1 cellular context compared by ENCODE assay signal in the genomic region with DNA sequence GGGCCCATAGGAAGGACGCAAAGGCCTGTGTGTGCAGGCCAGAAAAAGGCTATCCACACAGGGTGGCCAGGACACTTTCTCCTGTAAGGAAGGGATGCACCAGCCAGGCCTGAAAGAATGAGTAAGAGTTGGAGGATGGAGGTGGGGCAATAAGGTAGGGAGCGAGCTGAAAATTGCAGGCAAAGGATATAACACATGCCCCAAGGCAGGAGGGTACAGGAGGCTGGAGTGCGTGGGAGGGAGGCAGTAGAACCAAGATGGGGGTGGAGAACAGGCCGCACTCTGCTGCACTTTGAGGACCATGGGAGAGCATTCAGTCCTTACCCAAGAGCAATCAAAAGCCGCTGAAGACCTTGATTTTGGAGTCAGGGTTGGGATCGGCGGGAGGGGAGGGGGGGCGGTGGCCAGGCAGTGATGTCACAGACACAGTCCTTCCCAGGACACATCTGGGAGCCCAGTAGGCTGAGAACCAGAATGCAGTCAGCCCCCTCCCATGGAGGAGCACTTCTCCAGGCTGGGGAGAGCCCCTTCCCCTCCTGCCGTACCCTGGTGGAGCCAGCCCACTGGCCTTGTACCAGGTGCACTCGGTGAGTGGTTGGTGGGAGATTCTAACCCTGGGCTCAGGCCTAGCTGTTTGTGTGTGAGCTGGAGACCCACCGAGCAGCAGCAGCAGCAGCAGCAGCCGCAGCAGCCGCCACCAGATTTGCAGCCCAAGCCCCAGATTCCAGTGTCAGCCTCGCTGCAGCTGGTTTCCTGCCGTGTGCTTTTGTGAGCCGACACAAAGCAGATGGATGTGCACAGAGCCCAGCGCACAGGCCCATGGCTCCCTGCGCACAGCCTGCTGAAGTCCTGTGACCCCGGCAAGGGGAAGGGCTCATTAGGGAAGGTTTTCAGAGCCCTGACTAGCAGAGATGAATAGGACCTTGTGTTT.
TF ChIP-seq lines count a peak whose summit lies in the region.

No MANE protein-coding gene starts in this region.

TF ChIP-seq in HEK293, 187 proteins besides CTCF, POLR2A, EP300 and RAD21 (continued from another document and continues in another):
- TF ChIP-seq ZEB2 (tag by site-specific recombination; IDR thresholded peaks at IDR 0.05) (no peak), TRIM28 (IDR thresholded peaks at IDR 0.05; ENCODE audit: borderline replicate concordance, low read length) (no peak), ZSCAN30 (tag by site-specific recombination; IDR thresholded peaks at IDR 0.05) (no peak), ZNF2 (tag by site-specific recombination; IDR thresholded peaks at IDR 0.05) (no peak), ZNF529 (tag by site-specific recombination; IDR thresholded peaks at IDR 0.05; ENCODE audit: insufficient replicate concordance) (no peak), ZNF785 (tag by site-specific recombination; IDR thresholded peaks at IDR 0.05) (no peak), ZNF23 (tag by site-specific recombination; IDR thresholded peaks at IDR 0.05; ENCODE audit: borderline replicate concordance) (no peak), ZNF426 (tag by site-specific recombination; IDR thresholded peaks at IDR 0.05) (no peak), HOXD13 (CRISPR knock-in tag; IDR thresholded peaks at IDR 0.05; ENCODE audit: borderline replicate concordance) (no peak), GLIS1 (tag by site-specific recombination; IDR thresholded peaks at IDR 0.05) (peak; percentile 11; the same call in 1 of the 2 replicates), ZNF747 (tag by site-specific recombination; IDR thresholded peaks at IDR 0.05) (no peak), ZNF112 (tag by site-specific recombination; IDR thresholded peaks at IDR 0.05) (no peak), ZNF624 (tag by site-specific recombination; IDR thresholded peaks at IDR 0.05) (no peak), ZNF223 (tag by site-specific recombination; IDR thresholded peaks at IDR 0.05) (no peak), ZNF76 (tag by site-specific recombination; IDR thresholded peaks at IDR 0.05; ENCODE audit: borderline replicate concordance, low read depth) (no peak), EGR2 (tag by site-specific recombination; IDR thresholded peaks at IDR 0.05; ENCODE audit: low read depth) (peak; percentile 89), ZNF239 (tag by site-specific recombination; IDR thresholded peaks at IDR 0.05) (no peak), ZNF621 (tag by site-specific recombination; IDR thresholded peaks at IDR 0.05) (no peak), SP2 (tag by site-specific recombination; IDR thresholded peaks at IDR 0.05) (peak; percentile 32; the same call in 1 of the 2 replicates), ZNF132 (tag by site-specific recombination; IDR thresholded peaks at IDR 0.05; ENCODE audit: borderline replicate concordance) (no peak), ZNF664 (tag by site-specific recombination; IDR thresholded peaks at IDR 0.05) (no peak), ZFHX2 (tag by site-specific recombination; conservative IDR thresholded peaks at IDR 0.05) (peak; percentile 89), KLF16 (tag by site-specific recombination; IDR thresholded peaks at IDR 0.05) (no peak), ZNF571 (tag by site-specific recombination; IDR thresholded peaks at IDR 0.05) (no peak), ZNF423 (tag by site-specific recombination; IDR thresholded peaks at IDR 0.05) (no peak), ZFP37 (tag by site-specific recombination; IDR thresholded peaks at IDR 0.05) (no peak), ZNF530 (tag by site-specific recombination; IDR thresholded peaks at IDR 0.05; ENCODE audit: low read depth) (no peak), ZNF10 (tag by site-specific recombination; IDR thresholded peaks at IDR 0.05) (no peak), ZNF24 (tag by site-specific recombination; IDR thresholded peaks at IDR 0.05) (no peak), KLF8 (tag by site-specific recombination; IDR thresholded peaks at IDR 0.05) (no peak), ZNF169 (tag by site-specific recombination; IDR thresholded peaks at IDR 0.05) (no peak), BCL11B (tag by site-specific recombination; IDR thresholded peaks at IDR 0.05; ENCODE audit: low read depth) (no peak), OSR2 (tag by site-specific recombination; IDR thresholded peaks at IDR 0.05) (peak; percentile 52; the same call in 1 of the 2 replicates), ZNF311 (tag by site-specific recombination; IDR thresholded peaks at IDR 0.05; ENCODE audit: borderline replicate concordance) (no peak)
- TF ChIP-seq, protein P1, sequence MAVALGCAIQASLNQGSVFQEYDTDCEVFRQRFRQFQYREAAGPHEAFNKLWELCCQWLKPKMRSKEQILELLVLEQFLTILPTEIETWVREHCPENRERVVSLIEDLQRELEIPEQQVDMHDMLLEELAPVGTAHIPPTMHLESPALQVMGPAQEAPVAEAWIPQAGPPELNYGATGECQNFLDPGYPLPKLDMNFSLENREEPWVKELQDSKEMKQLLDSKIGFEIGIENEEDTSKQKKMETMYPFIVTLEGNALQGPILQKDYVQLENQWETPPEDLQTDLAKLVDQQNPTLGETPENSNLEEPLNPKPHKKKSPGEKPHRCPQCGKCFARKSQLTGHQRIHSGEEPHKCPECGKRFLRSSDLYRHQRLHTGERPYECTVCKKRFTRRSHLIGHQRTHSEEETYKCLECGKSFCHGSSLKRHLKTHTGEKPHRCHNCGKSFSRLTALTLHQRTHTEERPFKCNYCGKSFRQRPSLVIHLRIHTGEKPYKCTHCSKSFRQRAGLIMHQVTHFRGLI (tag by site-specific recombination; IDR thresholded peaks at IDR 0.05): no peak
- TF ChIP-seq, protein P2, sequence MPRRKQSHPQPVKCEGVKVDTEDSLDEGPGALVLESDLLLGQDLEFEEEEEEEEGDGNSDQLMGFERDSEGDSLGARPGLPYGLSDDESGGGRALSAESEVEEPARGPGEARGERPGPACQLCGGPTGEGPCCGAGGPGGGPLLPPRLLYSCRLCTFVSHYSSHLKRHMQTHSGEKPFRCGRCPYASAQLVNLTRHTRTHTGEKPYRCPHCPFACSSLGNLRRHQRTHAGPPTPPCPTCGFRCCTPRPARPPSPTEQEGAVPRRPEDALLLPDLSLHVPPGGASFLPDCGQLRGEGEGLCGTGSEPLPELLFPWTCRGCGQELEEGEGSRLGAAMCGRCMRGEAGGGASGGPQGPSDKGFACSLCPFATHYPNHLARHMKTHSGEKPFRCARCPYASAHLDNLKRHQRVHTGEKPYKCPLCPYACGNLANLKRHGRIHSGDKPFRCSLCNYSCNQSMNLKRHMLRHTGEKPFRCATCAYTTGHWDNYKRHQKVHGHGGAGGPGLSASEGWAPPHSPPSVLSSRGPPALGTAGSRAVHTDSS (tag by site-specific recombination; IDR thresholded peaks at IDR 0.05): no peak
- TF ChIP-seq, protein P3, sequence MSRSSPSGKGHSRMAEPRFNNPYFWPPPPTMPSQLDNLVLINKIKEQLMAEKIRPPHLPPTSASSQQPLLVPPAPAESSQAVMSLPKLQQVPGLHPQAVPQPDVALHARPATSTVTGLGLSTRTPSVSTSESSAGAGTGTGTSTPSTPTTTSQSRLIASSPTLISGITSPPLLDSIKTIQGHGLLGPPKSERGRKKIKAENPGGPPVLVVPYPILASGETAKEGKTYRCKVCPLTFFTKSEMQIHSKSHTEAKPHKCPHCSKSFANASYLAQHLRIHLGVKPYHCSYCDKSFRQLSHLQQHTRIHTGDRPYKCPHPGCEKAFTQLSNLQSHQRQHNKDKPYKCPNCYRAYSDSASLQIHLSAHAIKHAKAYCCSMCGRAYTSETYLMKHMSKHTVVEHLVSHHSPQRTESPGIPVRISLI (tag by site-specific recombination; IDR thresholded peaks at IDR 0.05): no peak
- TF ChIP-seq, protein P4, sequence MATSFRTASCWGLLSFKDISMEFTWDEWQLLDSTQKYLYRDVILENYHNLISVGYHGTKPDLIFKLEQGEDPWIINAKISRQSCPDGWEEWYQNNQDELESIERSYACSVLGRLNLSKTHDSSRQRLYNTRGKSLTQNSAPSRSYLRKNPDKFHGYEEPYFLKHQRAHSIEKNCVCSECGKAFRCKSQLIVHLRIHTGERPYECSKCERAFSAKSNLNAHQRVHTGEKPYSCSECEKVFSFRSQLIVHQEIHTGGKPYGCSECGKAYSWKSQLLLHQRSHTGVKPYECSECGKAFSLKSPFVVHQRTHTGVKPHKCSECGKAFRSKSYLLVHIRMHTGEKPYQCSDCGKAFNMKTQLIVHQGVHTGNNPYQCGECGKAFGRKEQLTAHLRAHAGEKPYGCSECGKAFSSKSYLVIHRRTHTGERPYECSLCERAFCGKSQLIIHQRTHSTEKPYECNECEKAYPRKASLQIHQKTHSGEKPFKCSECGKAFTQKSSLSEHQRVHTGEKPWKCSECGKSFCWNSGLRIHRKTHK (tag by site-specific recombination; IDR thresholded peaks at IDR 0.05): no peak
- TF ChIP-seq, protein P5, sequence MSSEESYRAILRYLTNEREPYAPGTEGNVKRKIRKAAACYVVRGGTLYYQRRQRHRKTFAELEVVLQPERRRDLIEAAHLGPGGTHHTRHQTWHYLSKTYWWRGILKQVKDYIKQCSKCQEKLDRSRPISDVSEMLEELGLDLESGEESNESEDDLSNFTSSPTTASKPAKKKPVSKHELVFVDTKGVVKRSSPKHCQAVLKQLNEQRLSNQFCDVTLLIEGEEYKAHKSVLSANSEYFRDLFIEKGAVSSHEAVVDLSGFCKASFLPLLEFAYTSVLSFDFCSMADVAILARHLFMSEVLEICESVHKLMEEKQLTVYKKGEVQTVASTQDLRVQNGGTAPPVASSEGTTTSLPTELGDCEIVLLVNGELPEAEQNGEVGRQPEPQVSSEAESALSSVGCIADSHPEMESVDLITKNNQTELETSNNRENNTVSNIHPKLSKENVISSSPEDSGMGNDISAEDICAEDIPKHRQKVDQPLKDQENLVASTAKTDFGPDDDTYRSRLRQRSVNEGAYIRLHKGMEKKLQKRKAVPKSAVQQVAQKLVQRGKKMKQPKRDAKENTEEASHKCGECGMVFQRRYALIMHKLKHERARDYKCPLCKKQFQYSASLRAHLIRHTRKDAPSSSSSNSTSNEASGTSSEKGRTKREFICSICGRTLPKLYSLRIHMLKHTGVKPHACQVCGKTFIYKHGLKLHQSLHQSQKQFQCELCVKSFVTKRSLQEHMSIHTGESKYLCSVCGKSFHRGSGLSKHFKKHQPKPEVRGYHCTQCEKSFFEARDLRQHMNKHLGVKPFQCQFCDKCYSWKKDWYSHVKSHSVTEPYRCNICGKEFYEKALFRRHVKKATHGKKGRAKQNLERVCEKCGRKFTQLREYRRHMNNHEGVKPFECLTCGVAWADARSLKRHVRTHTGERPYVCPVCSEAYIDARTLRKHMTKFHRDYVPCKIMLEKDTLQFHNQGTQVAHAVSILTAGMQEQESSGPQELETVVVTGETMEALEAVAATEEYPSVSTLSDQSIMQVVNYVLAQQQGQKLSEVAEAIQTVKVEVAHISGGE (tag by site-specific recombination; conservative IDR thresholded peaks at IDR 0.05; ENCODE audit: low read depth): no peak
- TF ChIP-seq, protein P6, sequence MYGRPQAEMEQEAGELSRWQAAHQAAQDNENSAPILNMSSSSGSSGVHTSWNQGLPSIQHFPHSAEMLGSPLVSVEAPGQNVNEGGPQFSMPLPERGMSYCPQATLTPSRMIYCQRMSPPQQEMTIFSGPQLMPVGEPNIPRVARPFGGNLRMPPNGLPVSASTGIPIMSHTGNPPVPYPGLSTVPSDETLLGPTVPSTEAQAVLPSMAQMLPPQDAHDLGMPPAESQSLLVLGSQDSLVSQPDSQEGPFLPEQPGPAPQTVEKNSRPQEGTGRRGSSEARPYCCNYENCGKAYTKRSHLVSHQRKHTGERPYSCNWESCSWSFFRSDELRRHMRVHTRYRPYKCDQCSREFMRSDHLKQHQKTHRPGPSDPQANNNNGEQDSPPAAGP (tag by site-specific recombination; IDR thresholded peaks at IDR 0.05): peak; percentile 52; the same call in 1 of the 2 replicates
- TF ChIP-seq, protein P7, sequence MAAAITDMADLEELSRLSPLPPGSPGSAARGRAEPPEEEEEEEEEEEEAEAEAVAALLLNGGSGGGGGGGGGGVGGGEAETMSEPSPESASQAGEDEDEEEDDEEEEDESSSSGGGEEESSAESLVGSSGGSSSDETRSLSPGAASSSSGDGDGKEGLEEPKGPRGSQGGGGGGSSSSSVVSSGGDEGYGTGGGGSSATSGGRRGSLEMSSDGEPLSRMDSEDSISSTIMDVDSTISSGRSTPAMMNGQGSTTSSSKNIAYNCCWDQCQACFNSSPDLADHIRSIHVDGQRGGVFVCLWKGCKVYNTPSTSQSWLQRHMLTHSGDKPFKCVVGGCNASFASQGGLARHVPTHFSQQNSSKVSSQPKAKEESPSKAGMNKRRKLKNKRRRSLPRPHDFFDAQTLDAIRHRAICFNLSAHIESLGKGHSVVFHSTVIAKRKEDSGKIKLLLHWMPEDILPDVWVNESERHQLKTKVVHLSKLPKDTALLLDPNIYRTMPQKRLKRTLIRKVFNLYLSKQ (tag by site-specific recombination; IDR thresholded peaks at IDR 0.05; ENCODE audit: borderline replicate concordance): no peak
- TF ChIP-seq, protein P8, sequence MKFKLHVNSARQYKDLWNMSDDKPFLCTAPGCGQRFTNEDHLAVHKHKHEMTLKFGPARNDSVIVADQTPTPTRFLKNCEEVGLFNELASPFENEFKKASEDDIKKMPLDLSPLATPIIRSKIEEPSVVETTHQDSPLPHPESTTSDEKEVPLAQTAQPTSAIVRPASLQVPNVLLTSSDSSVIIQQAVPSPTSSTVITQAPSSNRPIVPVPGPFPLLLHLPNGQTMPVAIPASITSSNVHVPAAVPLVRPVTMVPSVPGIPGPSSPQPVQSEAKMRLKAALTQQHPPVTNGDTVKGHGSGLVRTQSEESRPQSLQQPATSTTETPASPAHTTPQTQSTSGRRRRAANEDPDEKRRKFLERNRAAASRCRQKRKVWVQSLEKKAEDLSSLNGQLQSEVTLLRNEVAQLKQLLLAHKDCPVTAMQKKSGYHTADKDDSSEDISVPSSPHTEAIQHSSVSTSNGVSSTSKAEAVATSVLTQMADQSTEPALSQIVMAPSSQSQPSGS (tag by site-specific recombination; IDR thresholded peaks at IDR 0.05; ENCODE audit: low read depth): no peak
- TF ChIP-seq, protein P9, sequence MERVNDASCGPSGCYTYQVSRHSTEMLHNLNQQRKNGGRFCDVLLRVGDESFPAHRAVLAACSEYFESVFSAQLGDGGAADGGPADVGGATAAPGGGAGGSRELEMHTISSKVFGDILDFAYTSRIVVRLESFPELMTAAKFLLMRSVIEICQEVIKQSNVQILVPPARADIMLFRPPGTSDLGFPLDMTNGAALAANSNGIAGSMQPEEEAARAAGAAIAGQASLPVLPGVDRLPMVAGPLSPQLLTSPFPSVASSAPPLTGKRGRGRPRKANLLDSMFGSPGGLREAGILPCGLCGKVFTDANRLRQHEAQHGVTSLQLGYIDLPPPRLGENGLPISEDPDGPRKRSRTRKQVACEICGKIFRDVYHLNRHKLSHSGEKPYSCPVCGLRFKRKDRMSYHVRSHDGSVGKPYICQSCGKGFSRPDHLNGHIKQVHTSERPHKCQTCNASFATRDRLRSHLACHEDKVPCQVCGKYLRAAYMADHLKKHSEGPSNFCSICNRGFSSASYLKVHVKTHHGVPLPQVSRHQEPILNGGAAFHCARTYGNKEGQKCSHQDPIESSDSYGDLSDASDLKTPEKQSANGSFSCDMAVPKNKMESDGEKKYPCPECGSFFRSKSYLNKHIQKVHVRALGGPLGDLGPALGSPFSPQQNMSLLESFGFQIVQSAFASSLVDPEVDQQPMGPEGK (tag by site-specific recombination; IDR thresholded peaks at IDR 0.05): peak; percentile 39; the same call in 1 of the 2 replicates
